In the genomic region with DNA sequence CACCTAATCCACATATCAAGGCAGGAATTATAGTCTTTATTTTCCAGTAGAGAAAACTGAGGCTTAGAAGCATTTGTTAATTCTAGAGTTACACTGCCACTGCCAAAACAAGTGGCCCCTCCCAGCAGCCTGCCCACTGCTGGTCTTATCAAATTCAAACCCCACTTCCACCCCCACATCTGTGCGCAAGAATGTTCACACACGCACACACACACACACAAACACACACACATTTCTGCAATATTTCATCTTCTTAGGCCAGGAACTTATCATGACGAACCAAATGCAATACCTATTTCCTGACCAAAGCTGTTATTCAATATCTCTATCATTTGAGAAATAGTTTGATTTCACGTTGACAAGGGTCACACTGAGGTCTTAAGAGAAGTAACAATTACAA, we compare ENCODE assay signal across 1 cellular context.
TF ChIP-seq lines count a peak whose summit lies in the region.

No MANE protein-coding gene starts in this region.

TF ChIP-seq in K562, 482 proteins besides CTCF, POLR2A, EP300 and RAD21 (continued from another document and continues in another):
- no peak for TF ChIP-seq ZBTB40 (IDR thresholded peaks at IDR 0.05)
- TF ChIP-seq ZBTB40 (CRISPR knock-in tag; IDR thresholded peaks at IDR 0.05), result no peak
- TF ChIP-seq, protein P1, sequence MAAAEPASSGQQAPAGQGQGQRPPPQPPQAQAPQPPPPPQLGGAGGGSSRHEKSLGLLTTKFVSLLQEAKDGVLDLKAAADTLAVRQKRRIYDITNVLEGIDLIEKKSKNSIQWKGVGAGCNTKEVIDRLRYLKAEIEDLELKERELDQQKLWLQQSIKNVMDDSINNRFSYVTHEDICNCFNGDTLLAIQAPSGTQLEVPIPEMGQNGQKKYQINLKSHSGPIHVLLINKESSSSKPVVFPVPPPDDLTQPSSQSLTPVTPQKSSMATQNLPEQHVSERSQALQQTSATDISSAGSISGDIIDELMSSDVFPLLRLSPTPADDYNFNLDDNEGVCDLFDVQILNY (CRISPR knock-in tag; IDR thresholded peaks at IDR 0.05), result no peak
- no peak for TF ChIP-seq ZEB2 (IDR thresholded peaks at IDR 0.05)
- TF ChIP-seq XRCC4 (IDR thresholded peaks at IDR 0.05; ENCODE audit: extremely low read depth, insufficient read depth, insufficient read length), result no peak
- no peak for TF ChIP-seq MCM3 (IDR thresholded peaks at IDR 0.05)
- TF ChIP-seq ZBTB1 (CRISPR knock-in tag; IDR thresholded peaks at IDR 0.05; ENCODE audit: borderline replicate concordance, low read depth), result no peak
- no peak for TF ChIP-seq MAZ (CRISPR knock-in tag; conservative IDR thresholded peaks at IDR 0.05 in 1 of 2, IDR thresholded peaks at IDR 0.05 in 1 of 2)
- no peak for TF ChIP-seq EWSR1 (IDR thresholded peaks at IDR 0.05; ENCODE audit: borderline replicate concordance, low read depth, partially characterized antibody)
- TF ChIP-seq GABPB1 (CRISPR knock-in tag; IDR thresholded peaks at IDR 0.05), result no peak
- TF ChIP-seq, protein P2, sequence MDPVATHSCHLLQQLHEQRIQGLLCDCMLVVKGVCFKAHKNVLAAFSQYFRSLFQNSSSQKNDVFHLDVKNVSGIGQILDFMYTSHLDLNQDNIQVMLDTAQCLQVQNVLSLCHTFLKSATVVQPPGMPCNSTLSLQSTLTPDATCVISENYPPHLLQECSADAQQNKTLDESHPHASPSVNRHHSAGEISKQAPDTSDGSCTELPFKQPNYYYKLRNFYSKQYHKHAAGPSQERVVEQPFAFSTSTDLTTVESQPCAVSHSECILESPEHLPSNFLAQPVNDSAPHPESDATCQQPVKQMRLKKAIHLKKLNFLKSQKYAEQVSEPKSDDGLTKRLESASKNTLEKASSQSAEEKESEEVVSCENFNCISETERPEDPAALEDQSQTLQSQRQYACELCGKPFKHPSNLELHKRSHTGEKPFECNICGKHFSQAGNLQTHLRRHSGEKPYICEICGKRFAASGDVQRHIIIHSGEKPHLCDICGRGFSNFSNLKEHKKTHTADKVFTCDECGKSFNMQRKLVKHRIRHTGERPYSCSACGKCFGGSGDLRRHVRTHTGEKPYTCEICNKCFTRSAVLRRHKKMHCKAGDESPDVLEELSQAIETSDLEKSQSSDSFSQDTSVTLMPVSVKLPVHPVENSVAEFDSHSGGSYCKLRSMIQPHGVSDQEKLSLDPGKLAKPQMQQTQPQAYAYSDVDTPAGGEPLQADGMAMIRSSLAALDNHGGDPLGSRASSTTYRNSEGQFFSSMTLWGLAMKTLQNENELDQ (CRISPR knock-in tag; IDR thresholded peaks at IDR 0.05; ENCODE audit: borderline replicate concordance), result no peak
- no peak for TF ChIP-seq SNRNP70 (optimal IDR thresholded peaks at IDR 0.05; ENCODE audit: low read depth, low read length)
- no peak for TF ChIP-seq CHD1 (IDR thresholded peaks at IDR 0.05; ENCODE audit: low read length)
- no peak for TF ChIP-seq CBX2 (IDR thresholded peaks at IDR 0.05; ENCODE audit: insufficient read depth, low read length, poor library complexity, severe bottlenecking)
- TF ChIP-seq LEF1 (IDR thresholded peaks at IDR 0.05), result 0 out of 2 replicates have a peak, but pooled peaks have one; percentile 32
- TF ChIP-seq ATF1 (CRISPR knock-in tag; IDR thresholded peaks at IDR 0.05), result no peak
- 0 out of 2 replicates have a peak, but pooled peaks have one; percentile 30 for TF ChIP-seq ATF1 (tag; IDR thresholded peaks at IDR 0.05)
- TF ChIP-seq RBM34 (IDR thresholded peaks at IDR 0.05; ENCODE audit: borderline replicate concordance, insufficient read depth, low read length), result no peak
- peak; percentile 95 for TF ChIP-seq EGR1 (conservative IDR thresholded peaks at IDR 0.05)
- TF ChIP-seq CBFA2T3 (IDR thresholded peaks at IDR 0.05), result peak; percentile 74
- TF ChIP-seq ZBTB8A (IDR thresholded peaks at IDR 0.05; ENCODE audit: partially characterized antibody), result no peak
- TF ChIP-seq CTBP1 (IDR thresholded peaks at IDR 0.05; ENCODE audit: borderline replicate concordance), result peak; percentile 46; the same call in 1 of the 2 replicates
- no peak for TF ChIP-seq MAFK (IDR thresholded peaks at IDR 0.05; ENCODE audit: low read length)
- no peak for TF ChIP-seq SETDB1 (IDR thresholded peaks at IDR 0.05; ENCODE audit: low read length)
- TF ChIP-seq PBX2 (CRISPR knock-in tag; IDR thresholded peaks at IDR 0.05; ENCODE audit: low read depth), result no peak
- TF ChIP-seq PBX2 (tag; conservative IDR thresholded peaks at IDR 0.05; ENCODE audit: low read depth), result no peak; the same call in 1 of the 2 replicates
- no peak for TF ChIP-seq RREB1 (CRISPR knock-in tag; IDR thresholded peaks at IDR 0.05)
- no peak for TF ChIP-seq HNRNPUL1 (IDR thresholded peaks at IDR 0.05; ENCODE audit: low read length)
- TF ChIP-seq ZNF778 (CRISPR knock-in tag; IDR thresholded peaks at IDR 0.05), result no peak
- TF ChIP-seq POLR2AphosphoS5 (IDR thresholded peaks at IDR 0.05; ENCODE audit: control insufficient read depth, insufficient read depth, low read depth, low read length), result no peak
- TF ChIP-seq CREBBP (IDR thresholded peaks at IDR 0.05; ENCODE audit: low read depth, low read length), result no peak
